1 cellular context compared by ENCODE assay signal in the genomic region with DNA sequence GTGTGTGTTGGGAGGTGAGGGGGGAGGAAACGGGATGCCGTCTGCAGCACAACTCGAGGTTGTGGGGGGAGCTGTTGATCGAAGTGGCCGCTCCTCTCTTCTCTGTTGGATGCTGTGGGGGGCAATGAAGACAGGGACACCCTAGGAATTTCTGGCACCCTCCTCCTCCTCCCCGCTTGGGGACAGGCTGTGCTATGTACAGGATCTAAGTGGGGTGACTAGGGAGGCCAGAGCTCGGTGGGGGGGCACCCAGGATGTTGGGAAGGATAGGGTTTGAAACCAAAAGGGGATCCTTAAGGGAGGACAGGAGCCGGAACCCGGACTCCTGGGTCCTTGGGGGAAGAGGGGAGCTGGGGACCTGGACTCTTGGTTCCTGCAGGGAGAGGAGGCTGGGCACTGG.
TF ChIP-seq lines count a peak whose summit lies in the region.

No MANE protein-coding gene starts in this region.

TF ChIP-seq in GM23338, 12 proteins besides CTCF, POLR2A, EP300 and RAD21 (continued from another document):
- TF ChIP-seq, protein P1, sequence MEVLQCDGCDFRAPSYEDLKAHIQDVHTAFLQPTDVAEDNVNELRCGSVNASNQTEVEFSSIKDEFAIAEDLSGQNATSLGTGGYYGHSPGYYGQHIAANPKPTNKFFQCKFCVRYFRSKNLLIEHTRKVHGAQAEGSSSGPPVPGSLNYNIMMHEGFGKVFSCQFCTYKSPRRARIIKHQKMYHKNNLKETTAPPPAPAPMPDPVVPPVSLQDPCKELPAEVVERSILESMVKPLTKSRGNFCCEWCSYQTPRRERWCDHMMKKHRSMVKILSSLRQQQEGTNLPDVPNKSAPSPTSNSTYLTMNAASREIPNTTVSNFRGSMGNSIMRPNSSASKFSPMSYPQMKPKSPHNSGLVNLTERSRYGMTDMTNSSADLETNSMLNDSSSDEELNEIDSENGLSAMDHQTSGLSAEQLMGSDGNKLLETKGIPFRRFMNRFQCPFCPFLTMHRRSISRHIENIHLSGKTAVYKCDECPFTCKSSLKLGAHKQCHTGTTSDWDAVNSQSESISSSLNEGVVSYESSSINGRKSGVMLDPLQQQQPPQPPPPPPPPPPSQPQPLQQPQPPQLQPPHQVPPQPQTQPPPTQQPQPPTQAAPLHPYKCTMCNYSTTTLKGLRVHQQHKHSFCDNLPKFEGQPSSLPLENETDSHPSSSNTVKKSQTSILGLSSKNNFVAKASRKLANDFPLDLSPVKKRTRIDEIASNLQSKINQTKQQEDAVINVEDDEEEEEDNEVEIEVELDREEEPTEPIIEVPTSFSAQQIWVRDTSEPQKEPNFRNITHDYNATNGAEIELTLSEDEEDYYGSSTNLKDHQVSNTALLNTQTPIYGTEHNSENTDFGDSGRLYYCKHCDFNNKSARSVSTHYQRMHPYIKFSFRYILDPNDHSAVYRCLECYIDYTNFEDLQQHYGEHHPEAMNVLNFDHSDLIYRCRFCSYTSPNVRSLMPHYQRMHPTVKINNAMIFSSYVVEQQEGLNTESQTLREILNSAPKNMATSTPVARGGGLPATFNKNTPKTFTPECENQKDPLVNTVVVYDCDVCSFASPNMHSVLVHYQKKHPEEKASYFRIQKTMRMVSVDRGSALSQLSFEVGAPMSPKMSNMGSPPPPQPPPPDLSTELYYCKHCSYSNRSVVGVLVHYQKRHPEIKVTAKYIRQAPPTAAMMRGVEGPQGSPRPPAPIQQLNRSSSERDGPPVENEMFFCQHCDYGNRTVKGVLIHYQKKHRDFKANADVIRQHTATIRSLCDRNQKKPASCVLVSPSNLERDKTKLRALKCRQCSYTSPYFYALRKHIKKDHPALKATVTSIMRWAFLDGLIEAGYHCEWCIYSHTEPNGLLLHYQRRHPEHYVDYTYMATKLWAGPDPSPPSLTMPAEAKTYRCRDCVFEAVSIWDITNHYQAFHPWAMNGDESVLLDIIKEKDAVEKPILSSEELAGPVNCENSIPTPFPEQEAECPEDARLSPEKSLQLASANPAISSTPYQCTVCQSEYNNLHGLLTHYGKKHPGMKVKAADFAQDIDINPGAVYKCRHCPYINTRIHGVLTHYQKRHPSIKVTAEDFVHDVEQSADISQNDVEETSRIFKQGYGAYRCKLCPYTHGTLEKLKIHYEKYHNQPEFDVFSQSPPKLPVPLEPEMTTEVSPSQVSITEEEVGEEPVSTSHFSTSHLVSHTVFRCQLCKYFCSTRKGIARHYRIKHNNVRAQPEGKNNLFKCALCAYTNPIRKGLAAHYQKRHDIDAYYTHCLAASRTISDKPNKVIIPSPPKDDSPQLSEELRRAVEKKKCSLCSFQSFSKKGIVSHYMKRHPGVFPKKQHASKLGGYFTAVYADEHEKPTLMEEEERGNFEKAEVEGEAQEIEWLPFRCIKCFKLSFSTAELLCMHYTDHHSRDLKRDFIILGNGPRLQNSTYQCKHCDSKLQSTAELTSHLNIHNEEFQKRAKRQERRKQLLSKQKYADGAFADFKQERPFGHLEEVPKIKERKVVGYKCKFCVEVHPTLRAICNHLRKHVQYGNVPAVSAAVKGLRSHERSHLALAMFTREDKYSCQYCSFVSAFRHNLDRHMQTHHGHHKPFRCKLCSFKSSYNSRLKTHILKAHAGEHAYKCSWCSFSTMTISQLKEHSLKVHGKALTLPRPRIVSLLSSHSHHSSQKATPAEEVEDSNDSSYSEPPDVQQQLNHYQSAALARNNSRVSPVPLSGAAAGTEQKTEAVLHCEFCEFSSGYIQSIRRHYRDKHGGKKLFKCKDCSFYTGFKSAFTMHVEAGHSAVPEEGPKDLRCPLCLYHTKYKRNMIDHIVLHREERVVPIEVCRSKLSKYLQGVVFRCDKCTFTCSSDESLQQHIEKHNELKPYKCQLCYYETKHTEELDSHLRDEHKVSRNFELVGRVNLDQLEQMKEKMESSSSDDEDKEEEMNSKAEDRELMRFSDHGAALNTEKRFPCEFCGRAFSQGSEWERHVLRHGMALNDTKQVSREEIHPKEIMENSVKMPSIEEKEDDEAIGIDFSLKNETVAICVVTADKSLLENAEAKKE (CRISPR knock-in tag; IDR thresholded peaks at IDR 0.05): no peak
- TF ChIP-seq ZNF331 (CRISPR knock-in tag; IDR thresholded peaks at IDR 0.05; ENCODE audit: low read depth): no peak
- TF ChIP-seq JUNB (IDR thresholded peaks at IDR 0.05; ENCODE audit: unreplicated experiment): no peak
- no peak for TF ChIP-seq STAT1 (IDR thresholded peaks at IDR 0.05; ENCODE audit: unreplicated experiment)
- TF ChIP-seq, protein P2, sequence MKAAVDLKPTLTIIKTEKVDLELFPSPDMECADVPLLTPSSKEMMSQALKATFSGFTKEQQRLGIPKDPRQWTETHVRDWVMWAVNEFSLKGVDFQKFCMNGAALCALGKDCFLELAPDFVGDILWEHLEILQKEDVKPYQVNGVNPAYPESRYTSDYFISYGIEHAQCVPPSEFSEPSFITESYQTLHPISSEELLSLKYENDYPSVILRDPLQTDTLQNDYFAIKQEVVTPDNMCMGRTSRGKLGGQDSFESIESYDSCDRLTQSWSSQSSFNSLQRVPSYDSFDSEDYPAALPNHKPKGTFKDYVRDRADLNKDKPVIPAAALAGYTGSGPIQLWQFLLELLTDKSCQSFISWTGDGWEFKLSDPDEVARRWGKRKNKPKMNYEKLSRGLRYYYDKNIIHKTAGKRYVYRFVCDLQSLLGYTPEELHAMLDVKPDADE (IDR thresholded peaks at IDR 0.05): no peak
- no peak for TF ChIP-seq POLR2AphosphoS5 (IDR thresholded peaks at IDR 0.05; ENCODE audit: low read depth)
- no peak for TF ChIP-seq ZNF114 (CRISPR knock-in tag; IDR thresholded peaks at IDR 0.05)
- TF ChIP-seq, protein P3, sequence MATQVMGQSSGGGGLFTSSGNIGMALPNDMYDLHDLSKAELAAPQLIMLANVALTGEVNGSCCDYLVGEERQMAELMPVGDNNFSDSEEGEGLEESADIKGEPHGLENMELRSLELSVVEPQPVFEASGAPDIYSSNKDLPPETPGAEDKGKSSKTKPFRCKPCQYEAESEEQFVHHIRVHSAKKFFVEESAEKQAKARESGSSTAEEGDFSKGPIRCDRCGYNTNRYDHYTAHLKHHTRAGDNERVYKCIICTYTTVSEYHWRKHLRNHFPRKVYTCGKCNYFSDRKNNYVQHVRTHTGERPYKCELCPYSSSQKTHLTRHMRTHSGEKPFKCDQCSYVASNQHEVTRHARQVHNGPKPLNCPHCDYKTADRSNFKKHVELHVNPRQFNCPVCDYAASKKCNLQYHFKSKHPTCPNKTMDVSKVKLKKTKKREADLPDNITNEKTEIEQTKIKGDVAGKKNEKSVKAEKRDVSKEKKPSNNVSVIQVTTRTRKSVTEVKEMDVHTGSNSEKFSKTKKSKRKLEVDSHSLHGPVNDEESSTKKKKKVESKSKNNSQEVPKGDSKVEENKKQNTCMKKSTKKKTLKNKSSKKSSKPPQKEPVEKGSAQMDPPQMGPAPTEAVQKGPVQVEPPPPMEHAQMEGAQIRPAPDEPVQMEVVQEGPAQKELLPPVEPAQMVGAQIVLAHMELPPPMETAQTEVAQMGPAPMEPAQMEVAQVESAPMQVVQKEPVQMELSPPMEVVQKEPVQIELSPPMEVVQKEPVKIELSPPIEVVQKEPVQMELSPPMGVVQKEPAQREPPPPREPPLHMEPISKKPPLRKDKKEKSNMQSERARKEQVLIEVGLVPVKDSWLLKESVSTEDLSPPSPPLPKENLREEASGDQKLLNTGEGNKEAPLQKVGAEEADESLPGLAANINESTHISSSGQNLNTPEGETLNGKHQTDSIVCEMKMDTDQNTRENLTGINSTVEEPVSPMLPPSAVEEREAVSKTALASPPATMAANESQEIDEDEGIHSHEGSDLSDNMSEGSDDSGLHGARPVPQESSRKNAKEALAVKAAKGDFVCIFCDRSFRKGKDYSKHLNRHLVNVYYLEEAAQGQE (IDR thresholded peaks at IDR 0.05; ENCODE audit: unreplicated experiment): no peak
- TF ChIP-seq EZH2 (IDR thresholded peaks at IDR 0.05; ENCODE audit: low read depth, unreplicated experiment): no peak
TF ChIP-seq in GM23338: peak in this region for 0.
